In genomic region chr17:50125420-50125997, GRCh38 we compare ENCODE assay signal across 30 cellular contexts. TPM values are rescaled to one million over a fixed set of nuclear protein-coding genes. Genes with fewer than 3 reads are reported as not detected.
"Had no signal": no experiment of that assay in that cellular context is flagged by ENCODE, and none has a peak within 500 bp of the region (broad histone marks: within the 10 kb centered on the region; RNA-seq: fewer than 3 reads in every experiment).

No MANE protein-coding gene starts in this region.

- H3K4me3 ChIP-seq: dorsolateral prefrontal cortex, esophagus muscularis mucosa, gastrocnemius medialis, suprapubic skin, tibial nerve had no signal

- H3K4me1 ChIP-seq: parathyroid adenoma had no signal

- H3K9me3 ChIP-seq: esophagus muscularis mucosa, gastrocnemius medialis, suprapubic skin, tibial nerve had no signal

- H3K27ac Mint-ChIP-seq: activated CD8-positive, alpha-beta T cell treated with anti-CD3 and anti-CD28 coated beads, Interleukin-2, amount 10 ng/mL, durations not matched to agents 7 days and 5 days; activated naive CD8-positive, alpha-beta T cell treated with anti-CD3 and anti-CD28 coated beads, Interleukin-2, amount 50 U/mL, for 24 hours; activated T-helper 1 cell treated with anti-CD3 and anti-CD28 coated beads, Interleukin-12 subunit alpha, Interleukin-12 subunit beta, Interleukin-2, Interleukin-4 antibody, amounts not matched to agents 30 ng/mL and 10 ng/mL and 1 ng/mL, durations not matched to agents 14 hours and 24 hours and 36 hours; effector memory CD8-positive, alpha-beta T cell; memory B cell; nephron progenitor cell; stimulated activated effector memory CD8-positive, alpha-beta T cell treated with anti-CD3 and anti-CD28 coated beads, Interleukin-12 subunit alpha, Interleukin-12 subunit beta, amount 100 ng/mL, for 72 hours; stimulated activated naive CD8-positive, alpha-beta T cell treated with anti-CD3 and anti-CD28 coated beads, Interleukin-15, amount 100 ng/mL, for 72 hours; T-helper 2 cell treated with Interferon-gamma antibody and Interleukin-4, amounts not matched to agents 5 μg/mL and 100 μg/mL, for 36 hours had no signal

- H3K27me3 ChIP-seq: brain microvascular endothelial cell had no signal

- DNase-seq: activated CD4-positive, alpha-beta T cell treated with anti-CD3 and anti-CD28 coated beads for 1 hour; activated CD4-positive, alpha-beta T cell treated with anti-CD3 and anti-CD28 coated beads, Interleukin-2, amount 50 U/mL, for 1 hour; activated CD8-positive, alpha-beta T cell treated with anti-CD3 and anti-CD28 coated beads, Interleukin-2, amount 10 ng/mL, durations not matched to agents 7 days and 5 days; activated gamma-delta T cell; activated naive CD4-positive, alpha-beta T cell treated with anti-CD3 and anti-CD28 coated beads, Interleukin-2, amount 50 U/mL, for 16 hours; activated naive CD8-positive, alpha-beta T cell treated with anti-CD3 and anti-CD28 coated beads, Interleukin-2, amount 50 U/mL, for 24 hours; brain microvascular endothelial cell; effector memory CD8-positive, alpha-beta T cell; gastrocnemius medialis; head of caudate nucleus; nephron progenitor cell; nucleus accumbens; small intestine; stimulated activated CD4-positive, alpha-beta T cell treated with anti-CD3 and anti-CD28 coated beads, Interleukin-2, amount 100 ng/mL, for 24 hours; stimulated activated naive CD8-positive, alpha-beta T cell treated with anti-CD3 and anti-CD28 coated beads, Interleukin-15, amount 100 ng/mL, for 72 hours; WERI-Rb-1 had no signal

- H3K9me3 Mint-ChIP-seq: activated naive CD8-positive, alpha-beta T cell treated with anti-CD3 and anti-CD28 coated beads, Interleukin-2, amount 50 U/mL, for 24 hours; activated T-helper 1 cell treated with anti-CD3 and anti-CD28 coated beads, Interleukin-12 subunit alpha, Interleukin-12 subunit beta, Interleukin-2, Interleukin-4 antibody, amounts not matched to agents 30 ng/mL and 10 ng/mL and 1 ng/mL, durations not matched to agents 14 hours and 24 hours and 36 hours; central memory CD8-positive, alpha-beta T cell; effector memory CD8-positive, alpha-beta T cell; memory B cell; nephron progenitor cell; stimulated activated effector memory CD8-positive, alpha-beta T cell treated with anti-CD3 and anti-CD28 coated beads, Interleukin-12 subunit alpha, Interleukin-12 subunit beta, amount 100 ng/mL, for 72 hours; stimulated activated naive CD8-positive, alpha-beta T cell treated with anti-CD3 and anti-CD28 coated beads, Interleukin-15, amount 100 ng/mL, for 72 hours; T-helper 2 cell treated with Interferon-gamma antibody and Interleukin-4, amounts not matched to agents 5 μg/mL and 100 μg/mL, for 36 hours had no signal

- H3K4me3 Mint-ChIP-seq: activated CD8-positive, alpha-beta T cell treated with anti-CD3 and anti-CD28 coated beads, Interleukin-2, amount 10 ng/mL, durations not matched to agents 7 days and 5 days; activated naive CD8-positive, alpha-beta T cell treated with anti-CD3 and anti-CD28 coated beads, Interleukin-2, amount 50 U/mL, for 24 hours; activated T-helper 1 cell treated with anti-CD3 and anti-CD28 coated beads, Interleukin-12 subunit alpha, Interleukin-12 subunit beta, Interleukin-2, Interleukin-4 antibody, amounts not matched to agents 30 ng/mL and 10 ng/mL and 1 ng/mL, durations not matched to agents 14 hours and 24 hours and 36 hours; central memory CD8-positive, alpha-beta T cell; effector memory CD8-positive, alpha-beta T cell; memory B cell; nephron progenitor cell; stimulated activated effector memory CD8-positive, alpha-beta T cell treated with anti-CD3 and anti-CD28 coated beads, Interleukin-12 subunit alpha, Interleukin-12 subunit beta, amount 100 ng/mL, for 72 hours; stimulated activated naive CD8-positive, alpha-beta T cell treated with anti-CD3 and anti-CD28 coated beads, Interleukin-15, amount 100 ng/mL, for 72 hours; T-helper 2 cell treated with Interferon-gamma antibody and Interleukin-4, amounts not matched to agents 5 μg/mL and 100 μg/mL, for 36 hours had no signal

- H3K36me3 ChIP-seq: brain microvascular endothelial cell, esophagus muscularis mucosa, gastrocnemius medialis, suprapubic skin, tibial nerve had no signal

- H3K36me3 Mint-ChIP-seq: memory B cell had no signal

- H3K27ac ChIP-seq: brain microvascular endothelial cell, esophagus muscularis mucosa, gastrocnemius medialis, parathyroid adenoma, suprapubic skin, tibial nerve, WERI-Rb-1 had no signal

- FAIRE-seq: colon, islet of Langerhans, small intestine, TTC549 had no signal

RNA-seq across cellular contexts. Expression of gene SGCA, which starts 40.3 kb away (rescaled TPM):
- total RNA-seq: activated CD8-positive, alpha-beta T cell treated with anti-CD3 and anti-CD28 coated beads, Interleukin-2, amount 10 ng/mL, durations not matched to agents 7 days and 5 days; mononuclear cell had no signal
